In genomic region chr12:11510671-11511070, GRCh38 we compare ENCODE assay signal across 17 cellular contexts.
DNase-seq lines count a peak whose midpoint lies in the region; ATAC-seq and TF ChIP-seq lines count a peak whose summit lies in the region.
"Had no signal": no experiment of that assay in that cellular context is flagged by ENCODE, and none has a peak within 500 bp of the region (broad histone marks: within the 10 kb centered on the region; RNA-seq: fewer than 3 reads in every experiment).

No MANE protein-coding gene starts in this region.

- H3K4me3 ChIP-seq in OCI-LY7 (ENCODE audit: low read depth, low read length, poor library complexity, severe bottlenecking): no peak overlapping the region
- H3K4me3 ChIP-seq: BLaER1 had no signal

- no peak overlapping the region for H3K4me2 ChIP-seq in OCI-LY7 (ENCODE audit: low read length)
- H3K4me2 ChIP-seq: BLaER1 had no signal

- no peaks in the 10 kb centered on the region for H4K20me1 ChIP-seq in OCI-LY7 (ENCODE audit: insufficient read depth, low read length)
- H4K20me1 ChIP-seq: BLaER1 had no signal

- no peaks in the 10 kb centered on the region for H3K36me3 ChIP-seq in OCI-LY7 (ENCODE audit: insufficient read depth, low read length)
- H3K36me3 ChIP-seq: BLaER1 had no signal

- no TSS peak for BruUV-seq in OCI-LY7 (replicated peaks; lab: Mats Ljungman, UMichigan)

- TF ChIP-seq CTCF in OCI-LY7 (conservative IDR thresholded peaks at IDR 0.05; ENCODE audit: low read length): no peak

- no peak overlapping the region for H3K4me3 Mint-ChIP-seq in activated T-helper 1 cell treated with anti-CD3 and anti-CD28 coated beads, Interleukin-12 subunit alpha, Interleukin-12 subunit beta, Interleukin-2, Interleukin-4 antibody, amounts not matched to agents 30 ng/mL and 10 ng/mL and 1 ng/mL, durations not matched to agents 14 hours and 24 hours and 36 hours
- H3K4me3 Mint-ChIP-seq: CD4-positive, alpha-beta memory T cell; IgD-negative memory B cell; T-cell had no signal

- no peak overlapping the region for H2AFZ ChIP-seq in OCI-LY7 (ENCODE audit: low read length)

- H3K27ac ChIP-seq in OCI-LY7 (ENCODE audit: low read depth, low read length, poor library complexity, severe bottlenecking): no peak overlapping the region
- H3K27ac ChIP-seq: BLaER1 had no signal

- no peaks in the 10 kb centered on the region for H3K9me3 ChIP-seq in OCI-LY7 (ENCODE audit: low read length)
- H3K9me3 ChIP-seq: BLaER1 had no signal

- POLR2A ChIA-PET in OCI-LY7 (lab: Charles Lee): no interaction called here

- peaks cover 8% of the 10 kb centered on the region for H3K27me3 Mint-ChIP-seq in activated T-helper 1 cell treated with anti-CD3 and anti-CD28 coated beads, Interleukin-12 subunit alpha, Interleukin-12 subunit beta, Interleukin-2, Interleukin-4 antibody, amounts not matched to agents 30 ng/mL and 10 ng/mL and 1 ng/mL, durations not matched to agents 14 hours and 24 hours and 36 hours (ENCODE audit: insufficient read depth)

- no peak overlapping the region for H3K27ac Mint-ChIP-seq in activated T-helper 1 cell treated with anti-CD3 and anti-CD28 coated beads, Interleukin-12 subunit alpha, Interleukin-12 subunit beta, Interleukin-2, Interleukin-4 antibody, amounts not matched to agents 30 ng/mL and 10 ng/mL and 1 ng/mL, durations not matched to agents 14 hours and 24 hours and 36 hours
- H3K27ac Mint-ChIP-seq: CD4-positive, alpha-beta memory T cell; IgD-negative memory B cell; T-cell had no signal

- H3K4me1 ChIP-seq in OCI-LY7 (ENCODE audit: insufficient read depth, low read length, poor library complexity, severe bottlenecking): no peaks in the 10 kb centered on the region

- ATAC-seq in GM18498 (IDR thresholded peaks at IDR 0.05; ENCODE audit: unreplicated experiment): no peak
- ATAC-seq: T-cell had no signal

- no peaks in the 10 kb centered on the region for H3K9me3 Mint-ChIP-seq in activated T-helper 1 cell treated with anti-CD3 and anti-CD28 coated beads, Interleukin-12 subunit alpha, Interleukin-12 subunit beta, Interleukin-2, Interleukin-4 antibody, amounts not matched to agents 30 ng/mL and 10 ng/mL and 1 ng/mL, durations not matched to agents 14 hours and 24 hours and 36 hours
- H3K9me3 Mint-ChIP-seq: CD4-positive, alpha-beta memory T cell; IgD-negative memory B cell; T-cell had no signal

- H3K36me3 Mint-ChIP-seq in activated T-helper 1 cell treated with anti-CD3 and anti-CD28 coated beads, Interleukin-12 subunit alpha, Interleukin-12 subunit beta, Interleukin-2, Interleukin-4 antibody, amounts not matched to agents 30 ng/mL and 10 ng/mL and 1 ng/mL, durations not matched to agents 14 hours and 24 hours and 36 hours (ENCODE audit: low read depth): no peaks in the 10 kb centered on the region
- H3K36me3 Mint-ChIP-seq: CD4-positive, alpha-beta memory T cell; T-cell had no signal

- no peaks in the 10 kb centered on the region for H3K9me2 ChIP-seq in OCI-LY7 (ENCODE audit: insufficient read depth, low read length)

- in situ Hi-C loops in ACHN (cut with HindIII; ENCODE audit: low pct_ligation_motif_present, low pct_unique_long_range_greater_than_20kb, low sequenced_read_pairs): no loop called here

- H3K4me1 Mint-ChIP-seq in activated T-helper 1 cell treated with anti-CD3 and anti-CD28 coated beads, Interleukin-12 subunit alpha, Interleukin-12 subunit beta, Interleukin-2, Interleukin-4 antibody, amounts not matched to agents 30 ng/mL and 10 ng/mL and 1 ng/mL, durations not matched to agents 14 hours and 24 hours and 36 hours (ENCODE audit: low read depth): no peaks in the 10 kb centered on the region
- H3K4me1 Mint-ChIP-seq: IgD-negative memory B cell had no signal

- intact Hi-C loops in activated T-helper 1 cell treated with anti-CD3 and anti-CD28 coated beads, Interleukin-12 subunit alpha, Interleukin-12 subunit beta, Interleukin-2, Interleukin-4 antibody, amounts not matched to agents 30 ng/mL and 10 ng/mL and 1 ng/mL, durations not matched to agents 14 hours and 24 hours and 36 hours (cut with micrococcal nuclease): no loop called here
- intact Hi-C loops in OCI-LY7 (cut with micrococcal nuclease; ENCODE audit: unreplicated experiment): no loop called here

- CTCF ChIA-PET in OCI-LY7 (lab: Charles Lee; ENCODE audit: unreplicated experiment): no interaction called here

- H3K79me2 ChIP-seq in OCI-LY7 (ENCODE audit: insufficient read depth, low read depth, low read length): no peaks in the 10 kb centered on the region

- DNase-seq in ACHN (peak; percentile 43), EH (ENCODE audit: low read depth) (peak; percentile 1), RKO (ENCODE audit: low spot score) (peak; percentile 12), kidney tubule cell (ENCODE audit: low spot score) (peak; percentile 61), OCI-LY7 (ENCODE audit: low spot score) (no peak)
- no peak for DNase-seq in activated T-helper 1 cell treated with anti-CD3 and anti-CD28 coated beads, Interleukin-12 subunit alpha, Interleukin-12 subunit beta, Interleukin-2, Interleukin-4 antibody, amounts not matched to agents 30 ng/mL and 10 ng/mL and 1 ng/mL, durations not matched to agents 14 hours and 24 hours and 36 hours (ENCODE audit: low spot score)
- DNase-seq: CD4-positive, alpha-beta memory T cell; MV-4-11; NCI-H1105 treated with DMSO at 0.1 percent for 48 hours; NCI-H1694 treated with DMSO at 0.1 percent for 48 hours; NCI-H2081 treated with DMSO at 0.1 percent for 48 hours; NCI-H2171 treated with DMSO at 0.1 percent for 48 hours; NCI-H446; T-cell had no signal

Comparison
In these comparisons a context has a peak if more than half of its experiments do, and no peak if none do; other contexts are left out.
1. DNase-seq: peak in ACHN (single experiment), EH (single experiment), RKO (single experiment) and kidney tubule cell (single experiment); none in activated T-helper 1 cell treated with anti-CD3 and anti-CD28 coated beads, Interleukin-12 subunit alpha, Interleukin-12 subunit beta, Interleukin-2, Interleukin-4 antibody, amounts not matched to agents 30 ng/mL and 10 ng/mL and 1 ng/mL, durations not matched to agents 14 hours and 24 hours and 36 hours (single experiment) and OCI-LY7 (single experiment).